Comparison of ENCODE assay signal across 8 cellular contexts in the genomic region with DNA sequence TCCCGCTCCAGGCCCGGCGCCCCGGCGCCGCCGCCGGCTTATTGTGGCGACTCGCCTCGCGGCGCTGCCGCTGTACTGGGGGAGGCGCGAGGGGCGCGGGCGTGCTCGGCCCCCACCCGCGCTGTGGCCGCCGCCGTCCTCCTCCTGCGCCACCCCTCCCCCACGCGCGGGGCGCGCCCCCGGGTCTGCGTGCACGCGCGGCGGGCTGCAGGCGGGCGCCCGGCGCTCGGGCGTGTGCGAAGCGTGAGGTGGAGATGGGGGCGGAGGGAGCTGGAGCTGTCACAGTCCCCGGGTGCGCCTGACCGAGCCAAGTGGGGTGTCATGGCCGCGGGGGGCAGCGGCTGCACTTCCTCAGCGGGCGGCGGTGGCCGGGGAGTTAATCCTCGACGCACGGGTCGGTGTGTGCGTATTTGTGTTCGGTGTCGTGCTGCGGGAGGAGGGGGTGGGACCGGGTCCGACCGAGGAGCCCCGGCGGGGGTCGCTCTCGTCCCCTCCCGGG. TPM values are rescaled to one million over a fixed set of nuclear protein-coding genes. Genes with fewer than 3 reads are reported as not detected.
DNase-seq lines count a peak whose midpoint lies in the region; ATAC-seq and TF ChIP-seq lines count a peak whose summit lies in the region.

No MANE protein-coding gene starts in this region.

- TF ChIP-seq POLR2A in GM15510 (IDR thresholded peaks at IDR 0.05; ENCODE audit: borderline replicate concordance, extremely low read depth, insufficient read length) = peak; percentile 50

- H3K9ac ChIP-seq in iPS-20b (ENCODE audit: low read depth, low read length) (peak overlapping the region; percentile 80; the same call in 1 of the 2 replicates), skeletal muscle tissue (ENCODE audit: low read depth in 1 of 3, low read length in 3 of 3) (peak overlapping the region; percentile 85 to 88 (median 87))

- peak; percentile 49 for DNase-seq in NCI-H1048 (lab: John Stamatoyannopoulos, UW)
- DNase-seq in UCSD-AML1 (lab: John Stamatoyannopoulos, UW; ENCODE audit: unreplicated experiment) = peak; percentile 89
- peak; percentile 53 for DNase-seq in brain microvascular endothelial cell
- no peak for DNase-seq in GOT3 (lab: John Stamatoyannopoulos, UW)

- no peaks in the 10 kb centered on the region for H3K27me3 ChIP-seq in brain microvascular endothelial cell (replicated peaks)
- no peaks in the 10 kb centered on the region for H3K27me3 ChIP-seq in iPS-20b (ENCODE audit: insufficient read depth, low read length)
- no peaks in the 10 kb centered on the region for H3K27me3 ChIP-seq in skeletal muscle tissue (ENCODE audit: control insufficient read depth in 3 of 3, insufficient read depth in 3 of 3, low read length in 3 of 3)

- H3K4me3 ChIP-seq in brain microvascular endothelial cell (ENCODE audit: low read depth, low read length) = peak overlapping the region; percentile 84
- H3K4me3 ChIP-seq in iPS-20b (ENCODE audit: low read length) = peak overlapping the region; percentile 87; the same call in 1 of the 2 replicates
- peak overlapping the region; percentile 81 to 87 (median 86) for H3K4me3 ChIP-seq in skeletal muscle tissue (ENCODE audit: low read length in 3 of 3)

- in situ Hi-C loops in brain microvascular endothelial cell (cut with HindIII; ENCODE audit: low pct_ligation_motif_present, low sequenced_read_pairs) = no loop called here

- no peak for TF ChIP-seq CTCF in brain microvascular endothelial cell (IDR thresholded peaks at IDR 0.05; ENCODE audit: low read depth, low read length, missing control alignments)

- H3K9me3 ChIP-seq in iPS-20b (ENCODE audit: insufficient read depth, low read depth, low read length) (no peaks in the 10 kb centered on the region), skeletal muscle tissue (ENCODE audit: control insufficient read depth in 3 of 3, low read length in 3 of 3) (no peaks in the 10 kb centered on the region)

- peaks cover 19% of the 10 kb centered on the region for H3K4me1 ChIP-seq in iPS-20b (ENCODE audit: insufficient read depth, low read length)
- H3K4me1 ChIP-seq in skeletal muscle tissue (ENCODE audit: control insufficient read depth in 3 of 3, insufficient read depth in 3 of 3, low read length in 3 of 3) = peaks cover 23 to 33% (median 27%) of the 10 kb centered on the region in 3 donors

- H3K27ac ChIP-seq in brain microvascular endothelial cell = peak overlapping the region; percentile 83
- H3K27ac ChIP-seq in iPS-20b (ENCODE audit: low read length) = no peak overlapping the region
- H3K27ac ChIP-seq in skeletal muscle tissue (ENCODE audit: low read depth, low read length) = peak overlapping the region; percentile 86

- peak; percentile 56 for ATAC-seq in HG02588 (IDR thresholded peaks at IDR 0.05; ENCODE audit: unreplicated experiment)

- H3K36me3 ChIP-seq in brain microvascular endothelial cell (replicated peaks) (no peaks in the 10 kb centered on the region), iPS-20b (ENCODE audit: insufficient read depth, low read depth, low read length) (no peaks in the 10 kb centered on the region), skeletal muscle tissue (ENCODE audit: control insufficient read depth in 3 of 3, insufficient read depth in 3 of 3, low read length in 3 of 3) (peaks cover 0 to 2% (median 0%) of the 10 kb centered on the region in 3 donors)

RNA-seq across cellular contexts. Expression of gene LCOR, which starts 0.7 kb away (rescaled TPM):
- total RNA-seq in skeletal muscle tissue = 31.3 TPM
